8 cellular contexts compared by ENCODE assay signal in genomic region chr18:812123-812672, GRCh38. TPM values are rescaled to one million over a fixed set of nuclear protein-coding genes. Genes with fewer than 3 reads are reported as not detected.
A peak's percentile ranks its signal among the peaks of the same experiment; 100 is the strongest.
DNase-seq lines count a peak whose midpoint lies in the region; ATAC-seq and TF ChIP-seq lines count a peak whose summit lies in the region.

Gene YES1 (minus strand): TSS chr18:812242. CDS start chr18:756827, 55,415 bp downstream.

- H3K4me3 ChIP-seq in A673 (ENCODE audit: low read depth, low read length, poor library complexity, severe bottlenecking) (peak within 1 kb of the TSS; percentile 99), mesendoderm (ENCODE audit: low read length) (peak within 1 kb of the TSS; percentile 93)

- H3K9me3 Mint-ChIP-seq in activated CD8-positive, alpha-beta T cell treated with anti-CD3 and anti-CD28 coated beads, Interleukin-2, amount 10 ng/mL, durations not matched to agents 7 days and 5 days (ENCODE audit: insufficient read depth), result no peaks in the 10 kb centered on the region

- POLR2A ChIA-PET in A673 (lab: Charles Lee; ENCODE audit: low non-redundant PET), result no interaction called here
- POLR2A ChIA-PET in activated CD8-positive, alpha-beta T cell treated with anti-CD3 and anti-CD28 coated beads, Interleukin-2, amount 10 ng/mL, durations not matched to agents 7 days and 5 days (lab: Charles Lee), result interaction anchor here (0.6 to 5.8 kb wide), 14 partner anchors 8 to 544 kb away, joined by 3 to 81 read pairs (median 3); partner anchors contain the start of genes THOC1 and TYMS

- peak within 1 kb of the TSS; percentile 89 for H3K27ac ChIP-seq in A673 (ENCODE audit: low read depth, low read length, poor library complexity, severe bottlenecking)
- H3K27ac ChIP-seq in mesendoderm (ENCODE audit: low read depth, low read length), result peak within 1 kb of the TSS; percentile 98

- H3K4me1 Mint-ChIP-seq in activated CD8-positive, alpha-beta T cell treated with anti-CD3 and anti-CD28 coated beads, Interleukin-2, amount 10 ng/mL, durations not matched to agents 7 days and 5 days (ENCODE audit: low read depth), result peaks cover 72% of the 10 kb centered on the region

- peak within 1 kb of the TSS; percentile 95 for H3K9ac ChIP-seq in mesendoderm (ENCODE audit: low read length)

- H3K4me1 ChIP-seq in A673 (ENCODE audit: insufficient read depth, low read length, poor library complexity, severe bottlenecking), result peaks cover 12% of the 10 kb centered on the region
- H3K4me1 ChIP-seq in mesendoderm (ENCODE audit: control insufficient read depth, low read depth, low read length), result no peaks in the 10 kb centered on the region

- H2BK15ac ChIP-seq in mesendoderm (replicated peaks; ENCODE audit: low read depth), result no peak within 1 kb of the TSS

- peaks cover 26% of the 10 kb centered on the region for H3K36me3 Mint-ChIP-seq in activated CD8-positive, alpha-beta T cell treated with anti-CD3 and anti-CD28 coated beads, Interleukin-2, amount 10 ng/mL, durations not matched to agents 7 days and 5 days (ENCODE audit: low read depth)

- intact Hi-C loops in A673 (cut with micrococcal nuclease; ENCODE audit: unreplicated experiment), result loop anchor here (1.0 to 5.0 kb wide), 2 partner anchors 18 to 50 kb away; no protein-coding TSS in a partner anchor

- H4K5ac ChIP-seq in mesendoderm (ENCODE audit: low read length), result peak within 1 kb of the TSS; percentile 68

- H3K4me3 Mint-ChIP-seq in activated CD8-positive, alpha-beta T cell treated with anti-CD3 and anti-CD28 coated beads, Interleukin-2, amount 10 ng/mL, durations not matched to agents 7 days and 5 days, result peak within 1 kb of the TSS; percentile 93

- peak within 1 kb of the TSS; percentile 84 for H4K8ac ChIP-seq in mesendoderm (ENCODE audit: low read depth, low read length)

- H3K4me2 ChIP-seq in mesendoderm (ENCODE audit: low read length), result peak within 1 kb of the TSS; percentile 80

- H3K18ac ChIP-seq in mesendoderm (ENCODE audit: low read length), result peak within 1 kb of the TSS; percentile 85

- peak; percentile 88 for DNase-seq in A673 (ENCODE audit: low spot score)
- DNase-seq in NCI-H510A (lab: John Stamatoyannopoulos, UW), result peak; percentile 81
- DNase-seq in activated CD8-positive, alpha-beta T cell treated with anti-CD3 and anti-CD28 coated beads, Interleukin-2, amount 10 ng/mL, durations not matched to agents 7 days and 5 days, result peak; percentile 83
- peak; percentile 78 for DNase-seq in effector CD8-positive, alpha-beta T cell (lab: John Stamatoyannopoulos, UW)
- DNase-seq in mesendoderm, result peak; percentile 90
- DNase-seq in stimulated activated CD8-positive, alpha-beta memory T cell treated with anti-CD3 and anti-CD28 coated beads, Interleukin-15, amount 100 ng/mL, for 1 hour (ENCODE audit: low read depth), result peak; percentile 62

- no peak within 1 kb of the TSS for H2AK5ac ChIP-seq in mesendoderm (ENCODE audit: low read length)

- H3K56ac ChIP-seq in mesendoderm (ENCODE audit: low read length), result peak within 1 kb of the TSS; percentile 93

- no peaks in the 10 kb centered on the region for H3K9me3 ChIP-seq in A673 (ENCODE audit: low read depth, low read length, poor library complexity, severe bottlenecking)

- peak within 1 kb of the TSS; percentile 43 for H2BK5ac ChIP-seq in mesendoderm (ENCODE audit: low read length)

- no peak within 1 kb of the TSS for H2BK120ac ChIP-seq in mesendoderm (ENCODE audit: low read depth, low read length)

- H3K79me2 ChIP-seq in mesendoderm (ENCODE audit: control insufficient read depth, insufficient read depth, low read length), result peaks cover 31% of the 10 kb centered on the region

- peak within 1 kb of the TSS; percentile 98 for H3K27ac Mint-ChIP-seq in activated CD8-positive, alpha-beta T cell treated with anti-CD3 and anti-CD28 coated beads, Interleukin-2, amount 10 ng/mL, durations not matched to agents 7 days and 5 days

- peak within 1 kb of the TSS; percentile 1 for H3K4ac ChIP-seq in mesendoderm (ENCODE audit: low read depth, low read length)

- peak; percentile 58 for ATAC-seq in GM18502 (IDR thresholded peaks at IDR 0.05; ENCODE audit: poor library complexity, unreplicated experiment)
- peak; percentile 47 for ATAC-seq in HG02970 (IDR thresholded peaks at IDR 0.05; ENCODE audit: low FRiP score, unreplicated experiment)
- peak; percentile 66 for ATAC-seq in activated CD8-positive, alpha-beta T cell treated with anti-CD3 and anti-CD28 coated beads, Interleukin-2, amount 10 ng/mL, durations not matched to agents 7 days and 5 days

- no CpG with 5 or more reads among the region's 69 CpGs for WGBS in mesendoderm (ENCODE audit: extremely low coverage, insufficient coverage, low lambda C conversion rate)

- no peaks in the 10 kb centered on the region for H3K27me3 ChIP-seq in A673 (replicated peaks; ENCODE audit: insufficient read depth, low read depth, low read length, poor library complexity)
- H3K27me3 ChIP-seq in mesendoderm (ENCODE audit: insufficient read depth, low read length, poor library complexity), result no peaks in the 10 kb centered on the region

- CTCF ChIA-PET in A673 (lab: Charles Lee), result no interaction called here
- CTCF ChIA-PET in activated CD8-positive, alpha-beta T cell treated with anti-CD3 and anti-CD28 coated beads, Interleukin-2, amount 10 ng/mL, durations not matched to agents 7 days and 5 days (lab: Charles Lee), result interaction anchor here (0.6 to 10.3 kb wide), 4 partner anchors 16 to 70 kb away, joined by 3 to 170 read pairs (median 10); no protein-coding TSS in a partner anchor

- TF ChIP-seq CTCF in A673 (conservative IDR thresholded peaks at IDR 0.05; ENCODE audit: low read depth, low read length), result no peak

- H3K23ac ChIP-seq in mesendoderm (ENCODE audit: low read length), result peak within 1 kb of the TSS; percentile 67

- no peaks in the 10 kb centered on the region for H3K27me3 Mint-ChIP-seq in activated CD8-positive, alpha-beta T cell treated with anti-CD3 and anti-CD28 coated beads, Interleukin-2, amount 10 ng/mL, durations not matched to agents 7 days and 5 days (ENCODE audit: low read depth)

- BruUV-seq in A673 (replicated peaks; lab: Mats Ljungman, UMichigan), result no TSS peak

- H3K79me1 ChIP-seq in mesendoderm (ENCODE audit: low read length), result peaks cover 5% of the 10 kb centered on the region

- no peaks in the 10 kb centered on the region for H3K36me3 ChIP-seq in A673 (ENCODE audit: insufficient read depth, low read length, poor library complexity, severe bottlenecking)
- no peaks in the 10 kb centered on the region for H3K36me3 ChIP-seq in mesendoderm (ENCODE audit: control insufficient read depth, insufficient read depth, low read length)

RNA-seq across cellular contexts. Expression of gene YES1, which starts in this region (rescaled TPM):
- total RNA-seq in A673 (2021), result 138 and 142 TPM in 2 replicates
- 10 to 100 TPM; 22.6 to 22.8 TPM for total RNA-seq in activated CD8-positive, alpha-beta T cell treated with anti-CD3 and anti-CD28 coated beads, Interleukin-2, amount 10 ng/mL, durations not matched to agents 7 days and 5 days
- 55.5 TPM for polyA plus RNA-seq in mesendoderm (2013, experiment 1 of 2)
- polyA plus RNA-seq in mesendoderm (2013, experiment 2 of 2), result 56.6 TPM

Comparison
In these comparisons a context has a peak if more than half of its experiments do, and no peak if none do; other contexts are left out.
1. Peak in every context shown above with its lines: DNase-seq, ATAC-seq, H3K4me3 ChIP-seq and H3K27ac ChIP-seq.